Comparison of ENCODE assay signal across 1 cellular context in genomic region chr10:78905940-78906308, GRCh38.
TF ChIP-seq lines count a peak whose summit lies in the region.

No MANE protein-coding gene starts in this region.

TF ChIP-seq in GM23338, 12 proteins besides CTCF, POLR2A, EP300 and RAD21 (continued from another document):
- TF ChIP-seq EZH2 (IDR thresholded peaks at IDR 0.05; ENCODE audit: low read depth, unreplicated experiment) (no peak), STAT1 (IDR thresholded peaks at IDR 0.05; ENCODE audit: unreplicated experiment) (no peak), EZH2phosphoT487 (IDR thresholded peaks at IDR 0.05; ENCODE audit: unreplicated experiment) (no peak), NANOG (IDR thresholded peaks at IDR 0.05; ENCODE audit: borderline replicate concordance) (no peak), REST (IDR thresholded peaks at IDR 0.05; ENCODE audit: unreplicated experiment) (no peak)
